ENCODE assay signal across 11 cellular contexts in genomic region chr3:160720123-160720746, GRCh38. TPM values are rescaled to one million over a fixed set of nuclear protein-coding genes. Genes with fewer than 3 reads are reported as not detected.
A peak's percentile ranks its signal among the peaks of the same experiment; 100 is the strongest.
DNase-seq lines count a peak whose midpoint lies in the region; ATAC-seq and TF ChIP-seq lines count a peak whose summit lies in the region.
"Had no signal": no experiment of that assay in that cellular context is flagged by ENCODE, and none has a peak within 500 bp of the region (broad histone marks: within the 10 kb centered on the region; RNA-seq: fewer than 3 reads in every experiment).

No MANE protein-coding gene starts in this region.

- H3K4me3 ChIP-seq in mucosa of descending colon: no peak overlapping the region

- H3K4me1 ChIP-seq in mucosa of descending colon (ENCODE audit: low read depth): no peaks in the 10 kb centered on the region

- DNase-seq in NCI-H82 (lab: John Stamatoyannopoulos, UW) (peak; percentile 17), NCI-H82 treated with DMSO at 0.1 percent for 48 hours (lab: John Stamatoyannopoulos, UW; ENCODE audit: unreplicated experiment) (no peak), SK-MEL-5 (ENCODE audit: low read depth, low spot score) (peak; percentile 39), mucosa of descending colon (peak in 1 of 3 donors; percentile 9), OCI-M2 (lab: John Stamatoyannopoulos, UW; ENCODE audit: unreplicated experiment) (no peak)
- DNase-seq: activated CD8-positive, alpha-beta memory T cell treated with anti-CD3 and anti-CD28 coated beads, Interleukin-2, amount 50 U/mL, for 48 hours; NCI-H2029 had no signal

- no peaks in the 10 kb centered on the region for H3K9me3 ChIP-seq in mucosa of descending colon

- intact Hi-C loops in mucosa of descending colon (cut with DNase I, micrococcal nuclease): no loop called here

- H3K36me3 ChIP-seq in mucosa of descending colon (ENCODE audit: low read depth): no peaks in the 10 kb centered on the region

- in situ Hi-C loops in SK-MEL-5 (cut with HindIII; ENCODE audit: low pct_unique_long_range_greater_than_20kb, low sequenced_read_pairs): no loop called here

- no peak for TF ChIP-seq CTCF in mucosa of descending colon (IDR thresholded peaks at IDR 0.05)

- TF ChIP-seq POLR2A in GM18505 (IDR thresholded peaks at IDR 0.05; ENCODE audit: borderline replicate concordance, extremely low read depth, insufficient read depth, insufficient read length): no peak

- ATAC-seq in HG02759 (IDR thresholded peaks at IDR 0.05; ENCODE audit: unreplicated experiment): peak; percentile 45
- ATAC-seq in mucosa of descending colon: peak; percentile 44
- ATAC-seq in GM18505 (IDR thresholded peaks at IDR 0.05; ENCODE audit: unreplicated experiment): no peak
- ATAC-seq in GM19463 (IDR thresholded peaks at IDR 0.05; ENCODE audit: unreplicated experiment): no peak

RNA-seq across cellular contexts. Expression of gene PPM1L, which starts 35.8 kb away (rescaled TPM):
- 1.0 and 1.1 TPM in 2 replicates for total RNA-seq in SK-MEL-5 (2014; rRNA removed; shearing (Covaris generic))
- 0.86 and 1.7 TPM in 2 replicates for polyA plus RNA-seq in SK-MEL-5 (2015; cell fraction: cytosol; rRNA removed)
- 0.74 and 1.3 TPM in 2 replicates for polyA plus RNA-seq in SK-MEL-5 (2015; cell fraction: nucleus; rRNA removed)
- 10 to 100 TPM; 16.2 to 47.9 (median 21.6) TPM for total RNA-seq in mucosa of descending colon

RNA-seq across cellular contexts. Expression of gene ARL14, which starts 43.3 kb away (rescaled TPM):
- not detected in 2 replicates for total RNA-seq in SK-MEL-5 (2014; rRNA removed; shearing (Covaris generic))
- polyA plus RNA-seq in SK-MEL-5 (2015; cell fraction: cytosol; rRNA removed): not detected in 2 replicates
- not detected in 2 replicates for polyA plus RNA-seq in SK-MEL-5 (2015; cell fraction: nucleus; rRNA removed)
- 10 to 100 TPM; 11.6 to 40.4 (median 22.2) TPM for total RNA-seq in mucosa of descending colon
- total RNA-seq: osteoblast had no signal

Comparison
In these comparisons a context has a peak if more than half of its experiments do, and no peak if none do; other contexts are left out.
1. DNase-seq: peak in NCI-H82 (single experiment) and SK-MEL-5 (single experiment); none in NCI-H82 treated with DMSO at 0.1 percent for 48 hours (single experiment) and OCI-M2 (single experiment).
2. ATAC-seq: peak in HG02759 (single experiment) and mucosa of descending colon (single experiment); none in GM18505 (single experiment) and GM19463 (single experiment).
3. RNA of gene ARL14, which starts 43.3 kb away (total RNA-seq): 11.6 to 40.4 TPM in mucosa of descending colon; not detected in SK-MEL-5; every median in the first group is over 10 times any median in the second.